In genomic region chr1:189607477-189608096, GRCh38 we compare ENCODE assay signal across 24 cellular contexts.
"Had no signal": no experiment of that assay in that cellular context is flagged by ENCODE, and none has a peak within 500 bp of the region (broad histone marks: within the 10 kb centered on the region; RNA-seq: fewer than 3 reads in every experiment).

No MANE protein-coding gene starts in this region.

- H3K36me3 ChIP-seq: adrenal gland, ascending aorta, esophagus muscularis mucosa, gastrocnemius medialis, thyroid gland, WERI-Rb-1 had no signal

- H3K27me3 Mint-ChIP-seq: central memory CD8-positive, alpha-beta T cell; progenitor cell of endocrine pancreas; stimulated activated naive CD8-positive, alpha-beta T cell treated with anti-CD3 and anti-CD28 coated beads, Interleukin-15, Interleukin-2, amounts not matched to agents 100 ng/mL and 50 ng/mL, for 24 hours had no signal

- DNase-seq: activated CD4-positive, alpha-beta T cell treated with anti-CD3 and anti-CD28 coated beads, Interleukin-2, amount 50 U/mL, for 1 hour; activated CD4-positive, CD25-positive, alpha-beta regulatory T cell treated with anti-CD3 and anti-CD28 coated beads, Interleukin-2, amount 50 U/mL, for 72 hours; activated CD8-positive, alpha-beta T cell treated with anti-CD3 and anti-CD28 coated beads, Interleukin-2, amount 10 ng/mL, durations not matched to agents 7 days and 5 days; activated gamma-delta T cell; activated naive CD4-positive, alpha-beta T cell treated with anti-CD3 and anti-CD28 coated beads, Interleukin-2, amount 50 U/mL, for 16 hours; adrenal gland; gastrocnemius medialis; head of caudate nucleus; hypothalamus; left ventricle myocardium superior; midbrain; natural killer cell; stimulated activated CD4-positive, alpha-beta T cell treated with anti-CD3 and anti-CD28 coated beads, Interleukin-12 subunit alpha, Interleukin-12 subunit beta, amount 100 ng/mL, for 4 hours; stimulated activated CD4-positive, alpha-beta T cell treated with anti-CD3 and anti-CD28 coated beads, Interleukin-4, amount 100 ng/mL, for 4 hours; substantia nigra; thyroid gland; WERI-Rb-1 had no signal

- H3K36me3 Mint-ChIP-seq: natural killer cell had no signal

- H3K4me1 Mint-ChIP-seq: central memory CD8-positive, alpha-beta T cell; natural killer cell had no signal

- H3K27me3 ChIP-seq: adrenal gland, ascending aorta, esophagus muscularis mucosa, gastrocnemius medialis, thyroid gland had no signal

- H3K4me3 ChIP-seq: adrenal gland, ascending aorta, coronary artery, esophagus muscularis mucosa, gastrocnemius medialis, thyroid gland had no signal

- H3K4me3 Mint-ChIP-seq: activated CD8-positive, alpha-beta T cell treated with anti-CD3 and anti-CD28 coated beads, Interleukin-2, amount 10 ng/mL, durations not matched to agents 7 days and 5 days; activated T-helper 1 cell treated with anti-CD3 and anti-CD28 coated beads, Interleukin-12 subunit alpha, Interleukin-12 subunit beta, Interleukin-2, Interleukin-4 antibody, amounts not matched to agents 30 ng/mL and 10 ng/mL and 1 ng/mL, durations not matched to agents 14 hours and 24 hours and 36 hours; central memory CD8-positive, alpha-beta T cell; natural killer cell; stimulated activated naive CD8-positive, alpha-beta T cell treated with anti-CD3 and anti-CD28 coated beads, Interleukin-15, Interleukin-2, amounts not matched to agents 100 ng/mL and 50 ng/mL, for 24 hours had no signal

- H3K9me3 Mint-ChIP-seq: activated T-helper 1 cell treated with anti-CD3 and anti-CD28 coated beads, Interleukin-12 subunit alpha, Interleukin-12 subunit beta, Interleukin-2, Interleukin-4 antibody, amounts not matched to agents 30 ng/mL and 10 ng/mL and 1 ng/mL, durations not matched to agents 14 hours and 24 hours and 36 hours had no signal

- ATAC-seq: activated CD8-positive, alpha-beta T cell treated with anti-CD3 and anti-CD28 coated beads, Interleukin-2, amount 10 ng/mL, durations not matched to agents 7 days and 5 days; gastrocnemius medialis; left ventricle myocardium superior; natural killer cell had no signal

- H3K27ac Mint-ChIP-seq: activated CD8-positive, alpha-beta T cell treated with anti-CD3 and anti-CD28 coated beads, Interleukin-2, amount 10 ng/mL, durations not matched to agents 7 days and 5 days; activated T-helper 1 cell treated with anti-CD3 and anti-CD28 coated beads, Interleukin-12 subunit alpha, Interleukin-12 subunit beta, Interleukin-2, Interleukin-4 antibody, amounts not matched to agents 30 ng/mL and 10 ng/mL and 1 ng/mL, durations not matched to agents 14 hours and 24 hours and 36 hours; natural killer cell; progenitor cell of endocrine pancreas; stimulated activated naive CD8-positive, alpha-beta T cell treated with anti-CD3 and anti-CD28 coated beads, Interleukin-15, Interleukin-2, amounts not matched to agents 100 ng/mL and 50 ng/mL, for 24 hours had no signal

- H3K27ac ChIP-seq: adrenal gland, ascending aorta, coronary artery, esophagus muscularis mucosa, gastrocnemius medialis, thyroid gland, WERI-Rb-1 had no signal

- H3K9me3 ChIP-seq: ascending aorta, gastrocnemius medialis, thyroid gland had no signal

- H3K4me1 ChIP-seq: adrenal gland, ascending aorta, esophagus muscularis mucosa, gastrocnemius medialis, thyroid gland had no signal
